11 cellular contexts compared by ENCODE assay signal in genomic region chr1:167899253-167899681, GRCh38.
A peak's percentile ranks its signal among the peaks of the same experiment; 100 is the strongest.
DNase-seq lines count a peak whose midpoint lies in the region; ATAC-seq and TF ChIP-seq lines count a peak whose summit lies in the region.
"Had no signal": no experiment of that assay in that cellular context is flagged by ENCODE, and none has a peak within 500 bp of the region (broad histone marks: within the 10 kb centered on the region; RNA-seq: fewer than 3 reads in every experiment).

No MANE protein-coding gene starts in this region.

- ATAC-seq in GM19324 (IDR thresholded peaks at IDR 0.05; ENCODE audit: low FRiP score, unreplicated experiment) (peak; percentile 56), HG03097 (IDR thresholded peaks at IDR 0.05; ENCODE audit: low FRiP score, unreplicated experiment) (peak; percentile 66)

- TF ChIP-seq CTCF in AG10803 (conservative IDR thresholded peaks at IDR 0.05; ENCODE audit: low read length) (no peak), fibroblast of mammary gland (conservative IDR thresholded peaks at IDR 0.05; ENCODE audit: control insufficient read depth, insufficient read depth, low read depth, low read length) (no peak)

- DNase-seq in AG10803 (ENCODE audit: low read depth), result peak; percentile 77
- DNase-seq in fibroblast of mammary gland (ENCODE audit: low read depth), result peak; percentile 78
- DNase-seq in NCI-H128 (lab: John Stamatoyannopoulos, UW; ENCODE audit: unreplicated experiment), result no peak
- no peak for DNase-seq in putamen (ENCODE audit: low spot score)
- no peak for DNase-seq in UCSD-AML1 (lab: John Stamatoyannopoulos, UW; ENCODE audit: unreplicated experiment)
- no peak for DNase-seq in NCI-H510A (lab: John Stamatoyannopoulos, UW)
- DNase-seq: H7, NCI-H1092 treated with DMSO at 0.1 percent for 48 hours had no signal

- no peak overlapping the region for H3K4me3 ChIP-seq in AG10803 (ENCODE audit: low read length)
- H3K4me3 ChIP-seq in fibroblast of mammary gland (ENCODE audit: control insufficient read depth, low read depth, low read length), result no peak overlapping the region
- H3K4me3 ChIP-seq: BLaER1 had no signal

Comparison
In these comparisons a context has a peak if more than half of its experiments do, and no peak if none do; other contexts are left out.
1. DNase-seq: peak in AG10803 (single experiment) and fibroblast of mammary gland (single experiment); none in NCI-H128 (single experiment), putamen (single experiment), UCSD-AML1 (single experiment) and NCI-H510A (single experiment).